ENCODE assay signal across 14 cellular contexts in genomic region chr3:32153414-32154016, GRCh38. TPM values are rescaled to one million over a fixed set of nuclear protein-coding genes. Genes with fewer than 3 reads are reported as not detected.
A peak's percentile ranks its signal among the peaks of the same experiment; 100 is the strongest.
DNase-seq lines count a peak whose midpoint lies in the region; ATAC-seq lines count a peak whose summit lies in the region.
"Had no signal": no experiment of that assay in that cellular context is flagged by ENCODE, and none has a peak within 500 bp of the region (broad histone marks: within the 10 kb centered on the region; RNA-seq: fewer than 3 reads in every experiment).

No MANE protein-coding gene starts in this region.

- no peaks in the 10 kb centered on the region for H3K79me2 ChIP-seq in trophoblast cell (ENCODE audit: control insufficient read depth, insufficient read depth, low read length, poor library complexity)

- no peak overlapping the region for H4K12ac ChIP-seq in trophoblast cell (ENCODE audit: low read depth, low read length)

- H3K36me3 ChIP-seq in trophoblast cell (ENCODE audit: control insufficient read depth in 1 of 2, insufficient read depth in 2 of 2, low read length in 2 of 2) = no peaks in the 10 kb centered on the region

- H3K18ac ChIP-seq in trophoblast cell (ENCODE audit: low read length) = no peak overlapping the region

- no peak overlapping the region for H4K8ac ChIP-seq in trophoblast cell (ENCODE audit: low read depth, low read length)

- peak overlapping the region; percentile 67 for H3K27ac Mint-ChIP-seq in T-helper 17 cell
- H3K27ac Mint-ChIP-seq: B cell; CD8-positive, alpha-beta T cell; H9 had no signal

- H3K9me3 ChIP-seq in T-helper 17 cell (ENCODE audit: control insufficient read depth, low read length, poor library complexity, severe bottlenecking) (no peaks in the 10 kb centered on the region), trophoblast cell (ENCODE audit: insufficient read depth, low read depth, low read length) (peaks cover 2% of the 10 kb centered on the region)
- H3K9me3 ChIP-seq: BLaER1 treated with 17β-estradiol and CSF1 and Interleukin-3, amounts not matched to agents 10 nM and 100 nM had no signal

- DNase-seq in NCI-H2171 treated with DMSO at 0.1 percent for 48 hours (lab: John Stamatoyannopoulos, UW) = peak; percentile 2
- DNase-seq in NCI-H2171 (lab: John Stamatoyannopoulos, UW) = no peak
- no peak for DNase-seq in T-helper 17 cell
- DNase-seq in trophoblast cell = no peak
- DNase-seq in medulla oblongata (ENCODE audit: extremely low spot score) = no peak
- no peak for DNase-seq in stimulated activated CD4-positive, alpha-beta T cell treated with anti-CD3 and anti-CD28 coated beads, Interleukin-12 subunit alpha, Interleukin-12 subunit beta, amount 100 ng/mL, for 4 hours
- DNase-seq in UCSD-AML1 (lab: John Stamatoyannopoulos, UW; ENCODE audit: unreplicated experiment) = no peak
- DNase-seq: Calu3; CD8-positive, alpha-beta T cell; DMS79 treated with DMSO at 0.1 percent for 48 hours; GF-D8 had no signal

- no peak overlapping the region for H2BK12ac ChIP-seq in trophoblast cell (ENCODE audit: low read length)

- H2AFZ ChIP-seq in trophoblast cell (ENCODE audit: insufficient read depth, low read length, poor library complexity) = peak overlapping the region; percentile 24

- no peak overlapping the region for H3K4ac ChIP-seq in trophoblast cell (ENCODE audit: low read depth, low read length)

- no peak overlapping the region for H3K4me3 ChIP-seq in trophoblast cell (ENCODE audit: low read depth, low read length)
- H3K4me3 ChIP-seq: BLaER1 treated with 17β-estradiol and CSF1 and Interleukin-3, amounts not matched to agents 10 nM and 100 nM had no signal

- H3K36me3 Mint-ChIP-seq in T-helper 17 cell (ENCODE audit: low read depth) = peaks cover 8% of the 10 kb centered on the region

- H3K79me1 ChIP-seq in trophoblast cell (ENCODE audit: low read length) = no peaks in the 10 kb centered on the region

- H3K23ac ChIP-seq in trophoblast cell (ENCODE audit: low read length) = no peak overlapping the region

- no peak overlapping the region for H4K91ac ChIP-seq in trophoblast cell (ENCODE audit: low read depth, low read length)

- no peak overlapping the region for H2BK120ac ChIP-seq in trophoblast cell (ENCODE audit: insufficient read depth, low read length, poor library complexity)

- ATAC-seq in T-helper 17 cell = no peak
- ATAC-seq: CD8-positive, alpha-beta T cell had no signal

- H2BK5ac ChIP-seq in trophoblast cell (ENCODE audit: low read depth, low read length, poor library complexity) = no peak overlapping the region

- peaks cover 9% of the 10 kb centered on the region for H3K4me1 Mint-ChIP-seq in T-helper 17 cell
- H3K4me1 Mint-ChIP-seq: B cell had no signal

- no CpG with 5 or more reads among the region's 7 CpGs for WGBS in trophoblast cell (ENCODE audit: extremely low coverage, insufficient coverage, insufficient read length)

- no peak overlapping the region for H3K4me3 Mint-ChIP-seq in T-helper 17 cell
- H3K4me3 Mint-ChIP-seq: B cell; CD8-positive, alpha-beta T cell; H9 had no signal

- no peak overlapping the region for H3K27ac ChIP-seq in trophoblast cell (ENCODE audit: low read depth, low read length)
- H3K27ac ChIP-seq: BLaER1 treated with 17β-estradiol and CSF1 and Interleukin-3, amounts not matched to agents 10 nM and 100 nM had no signal

- no peak overlapping the region for H3K4me2 ChIP-seq in trophoblast cell (ENCODE audit: low read length)
- H3K4me2 ChIP-seq: BLaER1 treated with 17β-estradiol and CSF1 and Interleukin-3, amounts not matched to agents 10 nM and 100 nM had no signal

- H3K27me3 Mint-ChIP-seq in T-helper 17 cell = no peaks in the 10 kb centered on the region
- H3K27me3 Mint-ChIP-seq: B cell had no signal

- H3K9ac ChIP-seq in trophoblast cell (ENCODE audit: low read length) = no peak overlapping the region
- H3K9ac ChIP-seq: BLaER1 treated with 17β-estradiol and CSF1 and Interleukin-3, amounts not matched to agents 10 nM and 100 nM had no signal

- no peak overlapping the region for H2AK5ac ChIP-seq in trophoblast cell (ENCODE audit: low read length)

- no peaks in the 10 kb centered on the region for H3K4me1 ChIP-seq in trophoblast cell (ENCODE audit: control insufficient read depth in 1 of 2, insufficient read depth in 2 of 2, low read length in 2 of 2)
- H3K4me1 ChIP-seq: BLaER1 treated with 17β-estradiol and CSF1 and Interleukin-3, amounts not matched to agents 10 nM and 100 nM had no signal

- H3K14ac ChIP-seq in trophoblast cell (ENCODE audit: low read length) = no peak overlapping the region

- H3K27me3 ChIP-seq in trophoblast cell (ENCODE audit: insufficient read depth, low read length) = no peaks in the 10 kb centered on the region
- H3K27me3 ChIP-seq: BLaER1 treated with 17β-estradiol and CSF1 and Interleukin-3, amounts not matched to agents 10 nM and 100 nM had no signal

RNA-seq across cellular contexts. Expression of gene GPD1L, which starts 47.1 kb away (rescaled TPM):
- 10 to 100 TPM; 24.1 to 32.6 TPM for total RNA-seq in T-helper 17 cell
- polyA plus RNA-seq in trophoblast cell (2013) = 1.6 and 1.7 TPM in 2 replicates
